ENCODE assay signal across 8 cellular contexts in genomic region chr13:37640499-37640898, GRCh38. TPM values are rescaled to one million over a fixed set of nuclear protein-coding genes. Genes with fewer than 3 reads are reported as not detected.
A peak's percentile ranks its signal among the peaks of the same experiment; 100 is the strongest.
DNase-seq lines count a peak whose midpoint lies in the region; ATAC-seq, FAIRE-seq and TF ChIP-seq lines count a peak whose summit lies in the region.

No MANE protein-coding gene starts in this region.

- TF ChIP-seq POLR2A in esophagus squamous epithelium (IDR thresholded peaks at IDR 0.05): no peak

- peak; percentile 35 for DNase-seq in HFF-Myc (ENCODE audit: extremely low read depth, low read depth)
- peak; percentile 48 for DNase-seq in SKM-1 (lab: John Stamatoyannopoulos, UW; ENCODE audit: unreplicated experiment)
- DNase-seq in head of caudate nucleus: peak in 28 of 42 donors; percentile 2 to 69 (median 24)
- no peak for DNase-seq in mesenteric fat pad (ENCODE audit: low spot score)
- no peak for DNase-seq in DMS79 (lab: John Stamatoyannopoulos, UW)
- no peak for DNase-seq in esophagus squamous epithelium (lab: John Stamatoyannopoulos, UW)

- no peak for ATAC-seq in HG03045 (IDR thresholded peaks at IDR 0.05; ENCODE audit: unreplicated experiment)

- no peaks in the 10 kb centered on the region for H3K36me3 ChIP-seq in esophagus squamous epithelium

- no peaks in the 10 kb centered on the region for H3K27me3 ChIP-seq in esophagus squamous epithelium

- no peaks in the 10 kb centered on the region for H3K9me3 ChIP-seq in esophagus squamous epithelium

- FAIRE-seq in A204.1 (lab: Jason Lieb, UNC): peak; percentile 85

- 11 to 14% methylated on average over 2 of the region's 2 CpGs for WGBS in esophagus squamous epithelium, 2 donors

- intact Hi-C loops in head of caudate nucleus (cut with DNase I) (no loop called here), esophagus squamous epithelium (cut with DNase I) (no loop called here)

- TF ChIP-seq CTCF in HFF-Myc (IDR thresholded peaks at IDR 0.05; ENCODE audit: low read depth, low read length, missing control alignments): peak; percentile 62
- TF ChIP-seq CTCF in esophagus squamous epithelium (IDR thresholded peaks at IDR 0.05): peak in 3 of 6 experiments; percentile 6 to 27 (median 14)

- no peak overlapping the region for H3K27ac ChIP-seq in esophagus squamous epithelium

- H3K4me3 ChIP-seq in HFF-Myc (replicated peaks; ENCODE audit: low read depth, low read length): no peak overlapping the region
- no peak overlapping the region for H3K4me3 ChIP-seq in esophagus squamous epithelium

- no peaks in the 10 kb centered on the region for H3K4me1 ChIP-seq in esophagus squamous epithelium

RNA-seq across cellular contexts. Expression of gene POSTN, which starts 41.9 kb away (rescaled TPM):
- 42.2 TPM for total RNA-seq in mesenteric fat pad
- 10 to 100 TPM in 2 of 4 donors, 1 to 10 TPM in 2; 2.1 to 33.2 (median 11.0) TPM for total RNA-seq in esophagus squamous epithelium

Comparison
In these comparisons a context has a peak if more than half of its experiments do, and no peak if none do; other contexts are left out.
1. DNase-seq: peak in HFF-Myc (single experiment), SKM-1 (single experiment) and head of caudate nucleus (28 of 42); none in mesenteric fat pad (single experiment), DMS79 (single experiment) and esophagus squamous epithelium (single experiment).